ENCODE assay signal across 15 cellular contexts in the genomic region with DNA sequence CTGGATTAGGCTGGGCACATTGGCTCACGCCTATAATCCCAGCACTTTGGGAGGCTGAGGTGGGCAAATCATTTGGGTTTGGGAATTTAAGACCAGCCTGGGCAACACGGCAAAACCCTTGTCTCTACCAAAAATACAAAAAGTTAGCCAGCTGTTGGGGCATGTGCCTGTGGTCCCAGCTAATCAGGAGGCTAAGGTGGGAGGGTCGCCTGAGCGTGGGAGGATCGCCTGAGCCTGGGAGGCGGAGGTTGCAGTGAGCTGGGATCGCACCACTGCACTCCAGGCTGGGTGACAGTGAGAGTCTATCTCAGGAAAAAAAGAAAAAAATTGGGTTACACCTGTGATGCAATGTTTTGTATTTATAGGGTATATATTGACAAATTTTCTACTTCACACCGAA. TPM values are rescaled to one million over a fixed set of nuclear protein-coding genes. Genes with fewer than 3 reads are reported as not detected.
DNase-seq lines count a peak whose midpoint lies in the region; ATAC-seq and TF ChIP-seq lines count a peak whose summit lies in the region.
"Had no signal": no experiment of that assay in that cellular context is flagged by ENCODE, and none has a peak within 500 bp of the region (broad histone marks: within the 10 kb centered on the region; RNA-seq: fewer than 3 reads in every experiment).

No MANE protein-coding gene starts in this region.

- CTCF ChIA-PET in PC-9 (lab: Charles Lee), result no interaction called here

- BruUV-seq in PC-9 (replicated peaks; lab: Mats Ljungman, UMichigan), result no TSS peak

- H3K27ac Mint-ChIP-seq in CD14-positive monocyte, result peak overlapping the region; percentile 92 to 98 (median 96)
- H3K27ac Mint-ChIP-seq in dendritic cell treated with granulocyte-macrophage colony-stimulating factor and Interleukin-4, amounts not matched to agents 40 ng/mL and 50 ng/mL, for 4 days, result peak overlapping the region; percentile 88

- no peak overlapping the region for H2AFZ ChIP-seq in PC-9

- no peak overlapping the region for H3K4me3 Mint-ChIP-seq in CD14-positive monocyte
- H3K4me3 Mint-ChIP-seq in dendritic cell treated with granulocyte-macrophage colony-stimulating factor and Interleukin-4, amounts not matched to agents 40 ng/mL and 50 ng/mL, for 4 days, result no peak overlapping the region
- H3K4me3 Mint-ChIP-seq: CD4-positive, alpha-beta memory T cell; H9 had no signal

- ATAC-seq in GM18505 (IDR thresholded peaks at IDR 0.05; ENCODE audit: unreplicated experiment) (no peak), GM19452 (IDR thresholded peaks at IDR 0.05; ENCODE audit: unreplicated experiment) (no peak)
- ATAC-seq: A549 had no signal

- intact Hi-C loops in CD14-positive monocyte (cut with micrococcal nuclease) (loop anchor here (5.0 to 10.0 kb wide), 2 partner anchors 303 to 306 kb away; partner anchors contain the start of gene JDP2 (in 2 of the 2)), PC-9 (cut with micrococcal nuclease; ENCODE audit: unreplicated experiment) (loop anchor here (10.0 kb wide), 1 partner anchor 1263 kb away; no protein-coding TSS in a partner anchor)
- intact Hi-C loops in dendritic cell treated with granulocyte-macrophage colony-stimulating factor and Interleukin-4, amounts not matched to agents 40 ng/mL and 50 ng/mL, for 4 days (cut with micrococcal nuclease), result no loop called here

- no peak overlapping the region for H3K4me2 ChIP-seq in PC-9

- peaks cover 35 to 36% of the 10 kb centered on the region in 2 donors for H3K36me3 Mint-ChIP-seq in CD14-positive monocyte
- peaks cover 58% of the 10 kb centered on the region for H3K36me3 Mint-ChIP-seq in dendritic cell treated with granulocyte-macrophage colony-stimulating factor and Interleukin-4, amounts not matched to agents 40 ng/mL and 50 ng/mL, for 4 days (ENCODE audit: low read depth)

- H3K9me2 ChIP-seq in PC-9 (ENCODE audit: insufficient read depth), result no peaks in the 10 kb centered on the region

- peaks cover 23% of the 10 kb centered on the region for H3K79me2 ChIP-seq in PC-9 (ENCODE audit: low read depth)

- DNase-seq in CD14-positive monocyte (ENCODE audit: low spot score) (no peak), PC-9 (no peak), left kidney (ENCODE audit: low read depth, low spot score) (peak; percentile 56), NCI-H2107 (lab: John Stamatoyannopoulos, UW) (no peak)
- no peak for DNase-seq in stimulated activated CD4-positive, alpha-beta T cell treated with anti-CD3 and anti-CD28 coated beads, Interleukin-4, amount 100 ng/mL, for 4 hours
- DNase-seq: CD4-positive, alpha-beta memory T cell; DMS153; DMS79; GDM1; H9 had no signal

- peaks cover 57% of the 10 kb centered on the region for H3K4me1 Mint-ChIP-seq in CD14-positive monocyte
- H3K4me1 Mint-ChIP-seq in dendritic cell treated with granulocyte-macrophage colony-stimulating factor and Interleukin-4, amounts not matched to agents 40 ng/mL and 50 ng/mL, for 4 days (ENCODE audit: low read depth), result peaks cover 48% of the 10 kb centered on the region

- H3K27me3 Mint-ChIP-seq in CD14-positive monocyte (ENCODE audit: low read depth in 3 of 3), result peaks cover 0 to 1% (median 0%) of the 10 kb centered on the region in 3 donors
- no peaks in the 10 kb centered on the region for H3K27me3 Mint-ChIP-seq in dendritic cell treated with granulocyte-macrophage colony-stimulating factor and Interleukin-4, amounts not matched to agents 40 ng/mL and 50 ng/mL, for 4 days
- H3K27me3 Mint-ChIP-seq: CD4-positive, alpha-beta memory T cell had no signal

- peaks cover 58% of the 10 kb centered on the region for H3F3A ChIP-seq in PC-9 (ENCODE audit: insufficient read depth, low read depth)

- TF ChIP-seq POLR2A in GM18505 (IDR thresholded peaks at IDR 0.05; ENCODE audit: borderline replicate concordance, extremely low read depth, insufficient read depth, insufficient read length), result no peak

- peaks cover 48% of the 10 kb centered on the region for H3K36me3 ChIP-seq in PC-9 (ENCODE audit: low read depth)

- peaks cover 44% of the 10 kb centered on the region for H3K4me1 ChIP-seq in PC-9 (replicated peaks; ENCODE audit: insufficient read depth)

- POLR2A ChIA-PET in PC-9 (lab: Charles Lee; ENCODE audit: unreplicated experiment), result interaction anchor here (0.6 kb wide), 1 partner anchor 279 kb away, joined by 21 read pairs; no protein-coding TSS in a partner anchor

- no peaks in the 10 kb centered on the region; the same call in 1 of the 2 replicates for H3K9me3 ChIP-seq in PC-9 (ENCODE audit: insufficient read depth, low read depth)
- H3K9me3 ChIP-seq: A549 had no signal

- H4K20me1 ChIP-seq in PC-9 (ENCODE audit: insufficient read depth), result peaks cover 19% of the 10 kb centered on the region; the same call in 1 of the 2 replicates

- peak overlapping the region; percentile 32 for H3K27ac ChIP-seq in PC-9
- H3K27ac ChIP-seq: C4-2B had no signal

- H3K27me3 ChIP-seq in PC-9 (ENCODE audit: insufficient read depth, low read depth), result no peaks in the 10 kb centered on the region

- H3K9me3 Mint-ChIP-seq in CD14-positive monocyte, result no peaks in the 10 kb centered on the region
- no peaks in the 10 kb centered on the region for H3K9me3 Mint-ChIP-seq in dendritic cell treated with granulocyte-macrophage colony-stimulating factor and Interleukin-4, amounts not matched to agents 40 ng/mL and 50 ng/mL, for 4 days
- H3K9me3 Mint-ChIP-seq: CD4-positive, alpha-beta memory T cell; H9 had no signal

- TF ChIP-seq CTCF in CD14-positive monocyte (IDR thresholded peaks at IDR 0.05) (no peak), PC-9 (conservative IDR thresholded peaks at IDR 0.05) (no peak)

- no peak overlapping the region for H3K4me3 ChIP-seq in PC-9
- H3K4me3 ChIP-seq: A549 had no signal

RNA-seq across cellular contexts. Expression of gene NEK9, which starts 5.3 kb away (rescaled TPM):
- polyA plus RNA-seq in CD14-positive monocyte, result 10 to 100 TPM in 1 of 2 donors, 1 to 10 TPM in 1; 8.9 to 10.1 TPM
- total RNA-seq in PC-9 (2021), result 170 and 174 TPM in 2 replicates

RNA-seq across cellular contexts. Expression of gene ZC2HC1C, which starts 52.1 kb away (rescaled TPM):
- under 1 TPM in 1 of 2 donors, not detected in 1; 0.08 TPM for polyA plus RNA-seq in CD14-positive monocyte
- total RNA-seq in PC-9 (2021), result 11.9 and 13.8 TPM in 2 replicates

RNA-seq across cellular contexts. Expression of gene TMED10, which starts 54.9 kb away (rescaled TPM):
- polyA plus RNA-seq in CD14-positive monocyte, result 100 to 1,000 TPM; 233 to 243 TPM
- 709 and 770 TPM in 2 replicates for total RNA-seq in PC-9 (2021)

RNA-seq across cellular contexts. Expression of gene ACYP1, which starts 57.7 kb away (rescaled TPM):
- 1 to 10 TPM; 2.8 to 4.3 TPM for polyA plus RNA-seq in CD14-positive monocyte
- 46.5 and 98.9 TPM in 2 replicates for total RNA-seq in PC-9 (2021)
